In the genomic region with DNA sequence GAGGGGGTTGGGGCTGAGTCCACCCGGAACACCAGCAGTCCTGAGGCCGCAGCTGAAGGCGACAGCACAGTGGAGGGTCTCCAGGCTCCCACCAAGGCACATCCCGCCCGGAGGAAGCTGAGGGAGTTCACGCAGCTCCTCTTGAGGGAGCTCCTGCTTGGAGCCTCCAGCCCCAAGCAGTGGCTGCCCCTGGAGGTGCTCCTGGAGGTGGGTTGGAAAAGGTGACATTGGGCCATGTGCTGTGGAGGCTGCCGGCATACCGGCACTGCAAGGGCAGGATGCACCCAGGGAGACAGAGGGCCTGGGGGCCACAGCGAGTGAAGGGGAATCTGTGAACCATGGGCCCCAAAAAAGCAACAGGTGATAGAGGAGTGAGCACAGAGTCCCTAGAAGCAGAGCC, we compare ENCODE assay signal across 29 cellular contexts.
"Had no signal": no experiment of that assay in that cellular context is flagged by ENCODE, and none has a peak within 500 bp of the region (broad histone marks: within the 10 kb centered on the region; RNA-seq: fewer than 3 reads in every experiment).

No MANE protein-coding gene starts in this region.

- H3K27ac Mint-ChIP-seq: immature natural killer cell; mesothelial cell of epicardium; natural killer cell; nephron progenitor cell; neural progenitor cell; stimulated activated naive CD8-positive, alpha-beta T cell treated with anti-CD3 and anti-CD28 coated beads, Interleukin-15, amount 100 ng/mL, for 72 hours had no signal

- H3K4me1 ChIP-seq: left lung, lower lobe of right lung, neural progenitor cell, pancreas, prostate gland, tibial nerve, upper lobe of left lung had no signal

- DNase-seq: hypothalamus; immature natural killer cell; kidney; left colon; left lung; lower lobe of right lung; mammary epithelial cell; mesendoderm; naive B cell; natural killer cell; nephron progenitor cell; posterior cingulate gyrus; retina; right cardiac atrium; stimulated activated CD4-positive, alpha-beta T cell treated with anti-CD3 and anti-CD28 coated beads, Interleukin-12 subunit alpha, Interleukin-12 subunit beta, amount 100 ng/mL, for 4 hours; stimulated activated CD4-positive, alpha-beta T cell treated with anti-CD3 and anti-CD28 coated beads, Interleukin-15, amount 100 ng/mL, for 24 hours; stimulated activated CD4-positive, alpha-beta T cell treated with anti-CD3 and anti-CD28 coated beads, Interleukin-2, amount 100 ng/mL, for 24 hours; stimulated activated CD4-positive, alpha-beta T cell treated with anti-CD3 and anti-CD28 coated beads, Interleukin-4, amount 100 ng/mL, for 1 hour; stimulated activated naive CD4-positive, alpha-beta T cell treated with Interleukin-2 at 50 U/mL for 16 hours; stimulated activated naive CD8-positive, alpha-beta T cell treated with anti-CD3 and anti-CD28 coated beads, Interleukin-15, amount 100 ng/mL, for 72 hours; substantia nigra had no signal

- H3K36me3 ChIP-seq: lower lobe of right lung, neural progenitor cell, pancreas, prostate gland, tibial nerve, upper lobe of left lung had no signal

- ATAC-seq: left colon, left lung, lower lobe of right lung, natural killer cell, pancreas, right cardiac atrium, sciatic nerve had no signal

- H3K9me3 Mint-ChIP-seq: mesothelial cell of epicardium; naive B cell; natural killer cell; nephron progenitor cell; neural progenitor cell; stimulated activated naive CD8-positive, alpha-beta T cell treated with anti-CD3 and anti-CD28 coated beads, Interleukin-15, amount 100 ng/mL, for 72 hours had no signal

- H3K4me2 ChIP-seq: neural progenitor cell had no signal

- H3K9me3 ChIP-seq: left lung, lower lobe of right lung, pancreas, prostate gland, tibial nerve, upper lobe of left lung had no signal

- H3K4me1 Mint-ChIP-seq: immature natural killer cell, mesothelial cell of epicardium, natural killer cell, nephron progenitor cell had no signal

- H3K27me3 ChIP-seq: left lung, neural progenitor cell, pancreas, tibial nerve, upper lobe of left lung had no signal

- H3K4me3 Mint-ChIP-seq: immature natural killer cell; mesothelial cell of epicardium; naive B cell; natural killer cell; nephron progenitor cell; neural progenitor cell; stimulated activated naive CD8-positive, alpha-beta T cell treated with anti-CD3 and anti-CD28 coated beads, Interleukin-15, amount 100 ng/mL, for 72 hours had no signal

- H3K27me3 Mint-ChIP-seq: naive B cell had no signal

- H3K27ac ChIP-seq: left lung, lower lobe of right lung, neural progenitor cell, pancreas, prostate gland, skin epidermis, tibial nerve, upper lobe of left lung had no signal

- H3K36me3 Mint-ChIP-seq: immature natural killer cell, mesothelial cell of epicardium, natural killer cell, neural progenitor cell had no signal

- H3K4me3 ChIP-seq: left lung, lower lobe of right lung, neural progenitor cell, pancreas, prostate gland, skin epidermis, tibial nerve, upper lobe of left lung had no signal

- H3K9ac ChIP-seq: neural progenitor cell had no signal
